ENCODE assay signal across 17 cellular contexts in the genomic region with DNA sequence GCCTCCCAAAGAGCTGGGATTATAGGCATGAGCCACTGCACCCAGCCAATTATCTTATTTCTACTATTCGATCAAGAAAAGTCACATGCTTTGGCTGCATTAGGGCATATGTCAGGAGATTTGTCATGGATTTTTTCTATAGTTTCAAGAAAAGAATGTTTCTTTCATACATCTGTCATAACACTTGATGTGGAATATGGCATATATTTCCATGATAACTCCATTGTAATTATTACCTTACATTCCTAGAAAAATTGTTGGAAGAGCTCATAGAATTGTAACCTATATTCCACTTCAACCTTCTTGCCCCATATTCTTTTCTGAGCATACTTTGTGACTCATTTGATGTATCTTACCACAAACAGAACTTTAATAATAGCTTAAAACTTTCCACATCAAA.
DNase-seq lines count a peak whose midpoint lies in the region; TF ChIP-seq lines count a peak whose summit lies in the region.
"Had no signal": no experiment of that assay in that cellular context is flagged by ENCODE, and none has a peak within 500 bp of the region (broad histone marks: within the 10 kb centered on the region; RNA-seq: fewer than 3 reads in every experiment).

No MANE protein-coding gene starts in this region.

- intact Hi-C loops in mammary epithelial cell (cut with micrococcal nuclease) = no loop called here
- intact Hi-C loops in breast epithelium (cut with DNase I; ENCODE audit: low total_unique reads) = no loop called here

- no peaks in the 10 kb centered on the region for H3K27me3 ChIP-seq in mammary epithelial cell (ENCODE audit: insufficient read depth, low read length)
- no peaks in the 10 kb centered on the region for H3K27me3 ChIP-seq in breast epithelium
- no peaks in the 10 kb centered on the region for H3K27me3 ChIP-seq in neural cell (ENCODE audit: insufficient read depth, low read depth, low read length)
- no peaks in the 10 kb centered on the region for H3K27me3 ChIP-seq in Karpas-422 (ENCODE audit: low read length)

- TF ChIP-seq RAD21 in neural cell (conservative IDR thresholded peaks at IDR 0.05) = no peak

- H3K27ac ChIP-seq in mammary epithelial cell (ENCODE audit: insufficient read depth, low read depth, low read length) (no peak overlapping the region), breast epithelium (no peak overlapping the region), neural cell (ENCODE audit: low read length) (no peak overlapping the region), Karpas-422 (ENCODE audit: low read length) (no peak overlapping the region)
- H3K27ac ChIP-seq: A549, GM23248 had no signal

- H3K9ac ChIP-seq in mammary epithelial cell (ENCODE audit: insufficient read depth, low read length) = no peak overlapping the region
- no peak overlapping the region for H3K9ac ChIP-seq in neural cell (ENCODE audit: low read length)
- no peak overlapping the region for H3K9ac ChIP-seq in Karpas-422 (ENCODE audit: low read length)
- H3K9ac ChIP-seq: GM23248 had no signal

- H3K9me3 ChIP-seq in mammary epithelial cell (replicated peaks; ENCODE audit: insufficient read depth, low read length) (no peaks in the 10 kb centered on the region), breast epithelium (no peaks in the 10 kb centered on the region), neural cell (ENCODE audit: low read length) (no peaks in the 10 kb centered on the region), Karpas-422 (ENCODE audit: low read length) (peaks cover 2% of the 10 kb centered on the region; the same call in 1 of the 2 replicates)
- H3K9me3 ChIP-seq: A549, Caco-2 had no signal

- peak; percentile 2 for DNase-seq in mammary epithelial cell
- DNase-seq in breast epithelium (ENCODE audit: low spot score in 2 of 2) = no peak
- peak; percentile 2 for DNase-seq in SW480 (ENCODE audit: low spot score)
- DNase-seq in Karpas-422 = no peak
- DNase-seq in effector CD4-positive, alpha-beta T cell = no peak
- DNase-seq: 8988T; C1 segment of cervical spinal cord; Caco-2; CD4-positive, CD25-positive, alpha-beta regulatory T cell; CD8-positive, alpha-beta T cell; DMS153; DND-41; GM23248; H7; HCEC 1CT had no signal

- CTCF ChIA-PET in mammary epithelial cell (lab: Charles Lee; ENCODE audit: low non-redundant PET) = no interaction called here

- H3K36me3 ChIP-seq in mammary epithelial cell (ENCODE audit: insufficient read depth, low read length) = no peaks in the 10 kb centered on the region
- H3K36me3 ChIP-seq in breast epithelium = no peaks in the 10 kb centered on the region
- H3K36me3 ChIP-seq in neural cell (ENCODE audit: insufficient read depth, low read length) = no peaks in the 10 kb centered on the region
- no peaks in the 10 kb centered on the region for H3K36me3 ChIP-seq in Karpas-422 (ENCODE audit: insufficient read depth, low read length)

- TF ChIP-seq CTCF in mammary epithelial cell (conservative IDR thresholded peaks at IDR 0.05 in 1 of 2, IDR thresholded peaks at IDR 0.05 in 1 of 2; ENCODE audit: extremely low read depth in 1 of 2, insufficient read depth in 1 of 2, low read depth in 1 of 2, low read length in 2 of 2) (no peak), breast epithelium (IDR thresholded peaks at IDR 0.05) (no peak), neural cell (IDR thresholded peaks at IDR 0.05; ENCODE audit: poor library complexity, severe bottlenecking) (no peak)

- BruUV-seq in mammary epithelial cell (replicated peaks; lab: Mats Ljungman, UMichigan) = no TSS peak

- H3K4me3 ChIP-seq in mammary epithelial cell (replicated peaks in 1 of 3; ENCODE audit: insufficient read depth in 1 of 3, low read depth in 2 of 3, low read length in 3 of 3) = no peak overlapping the region
- no peak overlapping the region for H3K4me3 ChIP-seq in breast epithelium
- no peak overlapping the region for H3K4me3 ChIP-seq in neural cell (ENCODE audit: low read length)
- no peak overlapping the region for H3K4me3 ChIP-seq in Karpas-422 (ENCODE audit: low read length)
- H3K4me3 ChIP-seq: A549, GM23248 had no signal

- H4K20me1 ChIP-seq in mammary epithelial cell (ENCODE audit: insufficient read depth, low read length) = no peaks in the 10 kb centered on the region
- no peaks in the 10 kb centered on the region for H4K20me1 ChIP-seq in neural cell (ENCODE audit: insufficient read depth)
- no peaks in the 10 kb centered on the region for H4K20me1 ChIP-seq in Karpas-422 (ENCODE audit: insufficient read depth, low read depth, low read length)

- peak; percentile 66 for TF ChIP-seq EP300 in neural cell (conservative IDR thresholded peaks at IDR 0.05; ENCODE audit: poor library complexity, severe bottlenecking)

- H3F3A ChIP-seq in neural cell (ENCODE audit: insufficient read depth, low read length, poor library complexity, severe bottlenecking) = no peaks in the 10 kb centered on the region

- WGBS in mammary epithelial cell (ENCODE audit: low coverage, missing lambda C conversion rate) = 100% methylated on average over 1 of the region's 1 CpG

- H3K9me2 ChIP-seq in neural cell (ENCODE audit: insufficient read depth, low read length) = no peaks in the 10 kb centered on the region
- no peaks in the 10 kb centered on the region for H3K9me2 ChIP-seq in Karpas-422 (replicated peaks; ENCODE audit: insufficient read depth, low read length)

- no peaks in the 10 kb centered on the region for H3K4me1 ChIP-seq in mammary epithelial cell (ENCODE audit: insufficient read depth, low read length)
- no peaks in the 10 kb centered on the region for H3K4me1 ChIP-seq in breast epithelium
- no peaks in the 10 kb centered on the region for H3K4me1 ChIP-seq in Karpas-422 (ENCODE audit: low read length)
- H3K4me1 ChIP-seq: A549, Caco-2 had no signal

- H3K4me2 ChIP-seq in mammary epithelial cell (ENCODE audit: insufficient read depth, low read depth, low read length) = no peak overlapping the region
- H3K4me2 ChIP-seq in neural cell (ENCODE audit: low read length) = no peak overlapping the region
- no peak overlapping the region for H3K4me2 ChIP-seq in Karpas-422 (ENCODE audit: low read depth, low read length, poor library complexity, severe bottlenecking)
- H3K4me2 ChIP-seq: A549 had no signal

- in situ Hi-C loops in mammary epithelial cell (cut with MboI; ENCODE audit: low sequenced_read_pairs in 2 of 2) = no loop called here

- dilution Hi-C loops in mammary epithelial cell (cut with HindIII; ENCODE audit: low sequenced_read_pairs) = no loop called here

- H3K79me2 ChIP-seq in mammary epithelial cell (ENCODE audit: insufficient read depth, low read length) = no peaks in the 10 kb centered on the region
- no peaks in the 10 kb centered on the region for H3K79me2 ChIP-seq in neural cell (replicated peaks; ENCODE audit: insufficient read depth, low read length)
- H3K79me2 ChIP-seq in Karpas-422 (ENCODE audit: low read length) = no peaks in the 10 kb centered on the region

- no peak for TF ChIP-seq POLR2A in breast epithelium (IDR thresholded peaks at IDR 0.05)

- H2AFZ ChIP-seq in mammary epithelial cell (ENCODE audit: low read depth, low read length) (no peak overlapping the region), neural cell (ENCODE audit: low read depth, low read length) (no peak overlapping the region), Karpas-422 (ENCODE audit: low read length) (no peak overlapping the region)
- H2AFZ ChIP-seq: GM23248 had no signal

TF ChIP-seq in neural cell, 6 proteins besides CTCF, POLR2A, EP300 and RAD21:
- TF ChIP-seq SMC3 (conservative IDR thresholded peaks at IDR 0.05; ENCODE audit: poor library complexity) (no peak), POLR2AphosphoS5 (IDR thresholded peaks at IDR 0.05) (no peak), TAF1 (IDR thresholded peaks at IDR 0.05; ENCODE audit: low read depth) (no peak), REST (IDR thresholded peaks at IDR 0.05; ENCODE audit: borderline replicate concordance) (peak; percentile 80), EZH2 (IDR thresholded peaks at IDR 0.05; ENCODE audit: borderline replicate concordance, insufficient read depth, low read length, poor library complexity, severe bottlenecking) (no peak)

Comparison
In these comparisons a context has a peak if more than half of its experiments do, and no peak if none do; other contexts are left out.
1. DNase-seq: peak in mammary epithelial cell (single experiment) and SW480 (single experiment); none in breast epithelium (0 of 2), Karpas-422 (single experiment) and effector CD4-positive, alpha-beta T cell (single experiment).